ENCODE assay signal across 17 cellular contexts in the genomic region with DNA sequence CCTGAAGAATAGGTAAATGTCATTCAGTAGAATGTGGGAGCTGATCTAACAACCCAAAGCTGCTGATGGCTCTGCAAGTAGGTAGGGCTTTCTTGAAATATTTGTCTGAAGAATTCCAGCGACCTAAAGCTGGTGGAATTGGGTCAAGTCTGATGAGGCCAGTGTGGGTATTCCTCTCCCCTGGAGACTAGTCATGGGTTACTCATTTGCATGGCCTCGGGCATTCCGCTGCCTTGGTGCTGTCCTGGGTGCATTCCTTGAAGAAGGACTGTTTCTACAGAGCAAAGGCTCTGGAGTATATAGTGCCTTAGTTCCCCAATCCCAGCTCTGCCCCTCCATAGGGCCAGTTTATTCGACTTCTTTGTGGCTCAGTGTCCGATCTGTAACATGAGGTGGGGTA. TPM values are rescaled to one million over a fixed set of nuclear protein-coding genes. Genes with fewer than 3 reads are reported as not detected.
DNase-seq lines count a peak whose midpoint lies in the region; ATAC-seq, FAIRE-seq and TF ChIP-seq lines count a peak whose summit lies in the region.
"Had no signal": no experiment of that assay in that cellular context is flagged by ENCODE, and none has a peak within 500 bp of the region (broad histone marks: within the 10 kb centered on the region; RNA-seq: fewer than 3 reads in every experiment).

No MANE protein-coding gene starts in this region.

- FAIRE-seq in RCC 7860 (lab: Jason Lieb, UNC), result no peak
- FAIRE-seq: K562 had no signal

- no peak for ATAC-seq in GM21447 (IDR thresholded peaks at IDR 0.05; ENCODE audit: unreplicated experiment)
- ATAC-seq in GM21381 (IDR thresholded peaks at IDR 0.05; ENCODE audit: unreplicated experiment), result no peak
- ATAC-seq: heart left ventricle, K562 had no signal

- DNase-seq in DMS79 treated with DMSO at 0.1 percent for 48 hours (lab: John Stamatoyannopoulos, UW), result peak; percentile 38
- DNase-seq in DMS79 (lab: John Stamatoyannopoulos, UW), result no peak
- DNase-seq in RCC 7860 (ENCODE audit: low spot score), result peak; percentile 37
- DNase-seq in fibroblast of gingiva (ENCODE audit: low read depth), result peak; percentile 5
- DNase-seq in renal cortical epithelial cell (ENCODE audit: low read depth), result peak; percentile 81
- DNase-seq in HEK293T (ENCODE audit: extremely low spot score), result no peak
- DNase-seq: activated CD4-positive, alpha-beta T cell treated with anti-CD3 and anti-CD28 coated beads for 48 hours; activated effector memory CD4-positive, alpha-beta T cell treated with anti-CD3 and anti-CD28 coated beads, Interleukin-2, amount 50 U/mL, for 16 hours; central memory CD4-positive, alpha-beta T cell; heart left ventricle; NCI-H1048; NCI-H2081; stimulated activated CD4-positive, alpha-beta T cell treated with anti-CD3 and anti-CD28 coated beads, Interleukin-12 subunit alpha, Interleukin-12 subunit beta, amount 100 ng/mL, for 4 hours; testis had no signal

- CTCF ChIA-PET in HEK293T (lab: Yijun Ruan, JAX), result no interaction called here

- POLR2A ChIA-PET in HEK293T (lab: Yijun Ruan, JAX), result no interaction called here

TF ChIP-seq in HEK293T, 16 proteins besides CTCF, POLR2A, EP300 and RAD21:
- TF ChIP-seq CTBP1 (IDR thresholded peaks at IDR 0.05; ENCODE audit: borderline replicate concordance) (no peak), FOXK2 (IDR thresholded peaks at IDR 0.05) (no peak), LEF1 (IDR thresholded peaks at IDR 0.05; ENCODE audit: borderline replicate concordance) (no peak), SP1 (IDR thresholded peaks at IDR 0.05) (no peak), SUZ12 (IDR thresholded peaks at IDR 0.05) (no peak), HDGF (IDR thresholded peaks at IDR 0.05; ENCODE audit: borderline replicate concordance) (no peak), ARNT (IDR thresholded peaks at IDR 0.05) (no peak), ZNF384 (IDR thresholded peaks at IDR 0.05) (no peak)
- TF ChIP-seq, protein P1, sequence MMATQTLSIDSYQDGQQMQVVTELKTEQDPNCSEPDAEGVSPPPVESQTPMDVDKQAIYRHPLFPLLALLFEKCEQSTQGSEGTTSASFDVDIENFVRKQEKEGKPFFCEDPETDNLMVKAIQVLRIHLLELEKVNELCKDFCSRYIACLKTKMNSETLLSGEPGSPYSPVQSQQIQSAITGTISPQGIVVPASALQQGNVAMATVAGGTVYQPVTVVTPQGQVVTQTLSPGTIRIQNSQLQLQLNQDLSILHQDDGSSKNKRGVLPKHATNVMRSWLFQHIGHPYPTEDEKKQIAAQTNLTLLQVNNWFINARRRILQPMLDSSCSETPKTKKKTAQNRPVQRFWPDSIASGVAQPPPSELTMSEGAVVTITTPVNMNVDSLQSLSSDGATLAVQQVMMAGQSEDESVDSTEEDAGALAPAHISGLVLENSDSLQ (IDR thresholded peaks at IDR 0.05), result no peak
TF ChIP-seq in HEK293T: peak in this region for 0.

RNA-seq across cellular contexts. Expression of a gene that starts 19.2 kb away (rescaled TPM):
- 1.9 and 5.8 TPM in 2 replicates for total RNA-seq in renal cortical epithelial cell

Comparison
In these comparisons a context has a peak if more than half of its experiments do, and no peak if none do; other contexts are left out.
1. DNase-seq: peak in DMS79 treated with DMSO at 0.1 percent for 48 hours (single experiment), RCC 7860 (single experiment), fibroblast of gingiva (single experiment) and renal cortical epithelial cell (single experiment); none in DMS79 (single experiment) and HEK293T (single experiment).